ENCODE assay signal across 7 cellular contexts in genomic region chr17:56960596-56961538, GRCh38. TPM values are rescaled to one million over a fixed set of nuclear protein-coding genes. Genes with fewer than 3 reads are reported as not detected.
A peak's percentile ranks its signal among the peaks of the same experiment; 100 is the strongest.
DNase-seq lines count a peak whose midpoint lies in the region; ATAC-seq and TF ChIP-seq lines count a peak whose summit lies in the region.

TSS of gene COIL (minus strand) at chr17:56961050. CDS start at chr17:56961019, 31 bp downstream.

- peaks cover 21% of the 10 kb centered on the region for H3K4me1 Mint-ChIP-seq in T-helper 1 cell treated with Interleukin-12 subunit alpha and Interleukin-12 subunit beta and Interleukin-4 antibody, amounts not matched to agents 30 μg/mL and 1 μg/mL, for 36 hours (ENCODE audit: low read depth)

- peak within 1 kb of the TSS; percentile 80 for H3K4me3 Mint-ChIP-seq in T-helper 1 cell treated with Interleukin-12 subunit alpha and Interleukin-12 subunit beta and Interleukin-4 antibody, amounts not matched to agents 30 μg/mL and 1 μg/mL, for 36 hours

- peak within 1 kb of the TSS; percentile 80 for H3K27ac Mint-ChIP-seq in T-helper 1 cell treated with Interleukin-12 subunit alpha and Interleukin-12 subunit beta and Interleukin-4 antibody, amounts not matched to agents 30 μg/mL and 1 μg/mL, for 36 hours

- peak; percentile 97 for ATAC-seq in HG02885 (IDR thresholded peaks at IDR 0.05; ENCODE audit: poor library complexity, unreplicated experiment)

- no peaks in the 10 kb centered on the region for H3K9me3 Mint-ChIP-seq in T-helper 1 cell treated with Interleukin-12 subunit alpha and Interleukin-12 subunit beta and Interleukin-4 antibody, amounts not matched to agents 30 μg/mL and 1 μg/mL, for 36 hours

- no peaks in the 10 kb centered on the region for H3K27me3 Mint-ChIP-seq in T-helper 1 cell treated with Interleukin-12 subunit alpha and Interleukin-12 subunit beta and Interleukin-4 antibody, amounts not matched to agents 30 μg/mL and 1 μg/mL, for 36 hours (ENCODE audit: low read depth)

- H3K4me3 ChIP-seq in right atrium auricular region = peak within 1 kb of the TSS; percentile 79 to 81
- H3K4me3 ChIP-seq in rectal smooth muscle tissue (ENCODE audit: low read length) = peak within 1 kb of the TSS; percentile 90

- H3K27me3 ChIP-seq in right atrium auricular region (no peaks in the 10 kb centered on the region), rectal smooth muscle tissue (ENCODE audit: control insufficient read depth, insufficient read depth, low read length) (no peaks in the 10 kb centered on the region)

- DNase-seq in NCI-H1694 (lab: John Stamatoyannopoulos, UW) (peak; percentile 87), amygdala (lab: John Stamatoyannopoulos, UW) (peak; percentile 43 to 94 (median 84)), right atrium auricular region (ENCODE audit: low spot score) (peak; percentile 90)

- H3K9ac ChIP-seq in rectal smooth muscle tissue (ENCODE audit: low read length) = peak within 1 kb of the TSS; percentile 80

- TF ChIP-seq CTCF in right atrium auricular region (IDR thresholded peaks at IDR 0.05) = peak; percentile 99 to 100

- H3K27ac ChIP-seq in right atrium auricular region = peak within 1 kb of the TSS; percentile 84 to 87
- H3K27ac ChIP-seq in rectal smooth muscle tissue (ENCODE audit: low read depth, low read length) = peak within 1 kb of the TSS; percentile 88

- H3K36me3 ChIP-seq in right atrium auricular region = no peaks in the 10 kb centered on the region
- no peaks in the 10 kb centered on the region for H3K36me3 ChIP-seq in rectal smooth muscle tissue (ENCODE audit: control insufficient read depth, insufficient read depth, low read length)

- TF ChIP-seq POLR2A in GM15510 (IDR thresholded peaks at IDR 0.05; ENCODE audit: borderline replicate concordance, extremely low read depth, insufficient read length) = peak; percentile 64

- no peaks in the 10 kb centered on the region for H3K9me3 ChIP-seq in right atrium auricular region

- H3K4me1 ChIP-seq in right atrium auricular region (peaks cover 0 to 15% of the 10 kb centered on the region in 2 donors), rectal smooth muscle tissue (ENCODE audit: control insufficient read depth, insufficient read depth, low read length) (peaks cover 3% of the 10 kb centered on the region)

- H3K36me3 Mint-ChIP-seq in T-helper 1 cell treated with Interleukin-12 subunit alpha and Interleukin-12 subunit beta and Interleukin-4 antibody, amounts not matched to agents 30 μg/mL and 1 μg/mL, for 36 hours (ENCODE audit: low read depth) = peaks cover 2% of the 10 kb centered on the region

RNA-seq across cellular contexts. Expression of gene COIL, which starts in this region (rescaled TPM):
- 1 to 10 TPM; 7.3 to 7.9 TPM for total RNA-seq in right atrium auricular region

Comparison
In these comparisons a context has a peak if more than half of its experiments do, and no peak if none do; other contexts are left out.
1. Peak in every context shown above with its lines: DNase-seq, ATAC-seq, H3K4me3 ChIP-seq and H3K27ac ChIP-seq.